2 cellular contexts compared by ENCODE assay signal in the genomic region with DNA sequence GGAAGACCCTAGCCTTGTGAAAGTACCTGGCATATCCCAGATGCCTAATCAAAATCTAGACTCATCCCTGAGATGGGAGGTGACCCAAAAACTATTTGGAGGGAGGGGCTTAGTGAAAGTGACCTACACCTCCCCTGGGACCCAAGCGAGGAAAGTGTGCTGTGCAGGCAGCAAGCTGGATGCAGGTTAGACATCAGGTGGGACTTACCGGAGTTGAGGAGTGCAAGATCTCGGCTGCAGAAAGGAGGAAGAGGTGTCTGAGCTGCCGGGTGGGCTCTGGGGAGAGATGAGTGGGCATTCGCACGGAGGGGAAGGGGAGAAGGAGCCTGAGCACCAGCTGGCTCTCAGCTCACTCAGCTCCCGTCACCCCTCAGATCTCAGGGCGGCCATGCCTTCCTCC.
TF ChIP-seq lines count a peak whose summit lies in the region.

No MANE protein-coding gene starts in this region.

TF ChIP-seq in HepG2, 621 proteins besides CTCF, POLR2A, EP300 and RAD21:
- TF ChIP-seq ZMYM3 (CRISPR knock-in tag; IDR thresholded peaks at IDR 0.05): peak; percentile 81
- TF ChIP-seq NR2F1 (CRISPR knock-in tag; IDR thresholded peaks at IDR 0.05): no peak

TF ChIP-seq in K562, 482 proteins besides CTCF, POLR2A, EP300 and RAD21:
- TF ChIP-seq ATF1 (CRISPR knock-in tag; IDR thresholded peaks at IDR 0.05): no peak
- TF ChIP-seq ATF1 (tag; IDR thresholded peaks at IDR 0.05): no peak
- TF ChIP-seq KDM1A (IDR thresholded peaks at IDR 0.05): peak; percentile 18 to 60; a peak in 1 of 4 replicates
- TF ChIP-seq ADNP (tag; IDR thresholded peaks at IDR 0.05): 0 out of 2 replicates have a peak, but pooled peaks have one; percentile 34
- no peak for TF ChIP-seq SIN3A (IDR thresholded peaks at IDR 0.05; ENCODE audit: borderline replicate concordance in 2 of 2, control insufficient read depth in 1 of 2, low read depth in 2 of 2, low read length in 2 of 2)
- TF ChIP-seq RCOR1 (IDR thresholded peaks at IDR 0.05; ENCODE audit: borderline replicate concordance in 1 of 2, low read depth in 2 of 2, low read length in 2 of 2): 0 out of 4 replicates have a peak, but pooled peaks of 1 of the 2 experiments have one; percentile 12
- TF ChIP-seq ZNF79 (CRISPR knock-in tag; IDR thresholded peaks at IDR 0.05; ENCODE audit: low read depth): no peak
- TF ChIP-seq, protein P1, sequence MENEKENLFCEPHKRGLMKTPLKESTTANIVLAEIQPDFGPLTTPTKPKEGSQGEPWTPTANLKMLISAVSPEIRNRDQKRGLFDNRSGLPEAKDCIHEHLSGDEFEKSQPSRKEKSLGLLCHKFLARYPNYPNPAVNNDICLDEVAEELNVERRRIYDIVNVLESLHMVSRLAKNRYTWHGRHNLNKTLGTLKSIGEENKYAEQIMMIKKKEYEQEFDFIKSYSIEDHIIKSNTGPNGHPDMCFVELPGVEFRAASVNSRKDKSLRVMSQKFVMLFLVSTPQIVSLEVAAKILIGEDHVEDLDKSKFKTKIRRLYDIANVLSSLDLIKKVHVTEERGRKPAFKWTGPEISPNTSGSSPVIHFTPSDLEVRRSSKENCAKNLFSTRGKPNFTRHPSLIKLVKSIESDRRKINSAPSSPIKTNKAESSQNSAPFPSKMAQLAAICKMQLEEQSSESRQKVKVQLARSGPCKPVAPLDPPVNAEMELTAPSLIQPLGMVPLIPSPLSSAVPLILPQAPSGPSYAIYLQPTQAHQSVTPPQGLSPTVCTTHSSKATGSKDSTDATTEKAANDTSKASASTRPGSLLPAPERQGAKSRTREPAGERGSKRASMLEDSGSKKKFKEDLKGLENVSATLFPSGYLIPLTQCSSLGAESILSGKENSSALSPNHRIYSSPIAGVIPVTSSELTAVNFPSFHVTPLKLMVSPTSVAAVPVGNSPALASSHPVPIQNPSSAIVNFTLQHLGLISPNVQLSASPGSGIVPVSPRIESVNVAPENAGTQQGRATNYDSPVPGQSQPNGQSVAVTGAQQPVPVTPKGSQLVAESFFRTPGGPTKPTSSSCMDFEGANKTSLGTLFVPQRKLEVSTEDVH (IDR thresholded peaks at IDR 0.05; ENCODE audit: low read depth, partially characterized antibody): no peak
- no peak for TF ChIP-seq ZNF316 (IDR thresholded peaks at IDR 0.05)
- peak; percentile 74 for TF ChIP-seq BCOR (IDR thresholded peaks at IDR 0.05)
- TF ChIP-seq LEF1 (IDR thresholded peaks at IDR 0.05): no peak
- TF ChIP-seq, protein P2, sequence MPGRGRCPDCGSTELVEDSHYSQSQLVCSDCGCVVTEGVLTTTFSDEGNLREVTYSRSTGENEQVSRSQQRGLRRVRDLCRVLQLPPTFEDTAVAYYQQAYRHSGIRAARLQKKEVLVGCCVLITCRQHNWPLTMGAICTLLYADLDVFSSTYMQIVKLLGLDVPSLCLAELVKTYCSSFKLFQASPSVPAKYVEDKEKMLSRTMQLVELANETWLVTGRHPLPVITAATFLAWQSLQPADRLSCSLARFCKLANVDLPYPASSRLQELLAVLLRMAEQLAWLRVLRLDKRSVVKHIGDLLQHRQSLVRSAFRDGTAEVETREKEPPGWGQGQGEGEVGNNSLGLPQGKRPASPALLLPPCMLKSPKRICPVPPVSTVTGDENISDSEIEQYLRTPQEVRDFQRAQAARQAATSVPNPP (IDR thresholded peaks at IDR 0.05; ENCODE audit: borderline replicate concordance, insufficient read depth, insufficient read length): no peak
- TF ChIP-seq RBM25 (IDR thresholded peaks at IDR 0.05; ENCODE audit: low read depth, low read length, severe bottlenecking): peak; percentile 54
- no peak for TF ChIP-seq ZNF41 (CRISPR knock-in tag; conservative IDR thresholded peaks at IDR 0.05)
- TF ChIP-seq U2AF1 (optimal IDR thresholded peaks at IDR 0.05; ENCODE audit: low read depth, low read length): no peak
- TF ChIP-seq, protein P3, sequence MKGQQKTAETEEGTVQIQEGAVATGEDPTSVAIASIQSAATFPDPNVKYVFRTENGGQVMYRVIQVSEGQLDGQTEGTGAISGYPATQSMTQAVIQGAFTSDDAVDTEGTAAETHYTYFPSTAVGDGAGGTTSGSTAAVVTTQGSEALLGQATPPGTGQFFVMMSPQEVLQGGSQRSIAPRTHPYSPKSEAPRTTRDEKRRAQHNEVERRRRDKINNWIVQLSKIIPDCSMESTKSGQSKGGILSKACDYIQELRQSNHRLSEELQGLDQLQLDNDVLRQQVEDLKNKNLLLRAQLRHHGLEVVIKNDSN (CRISPR knock-in tag; IDR thresholded peaks at IDR 0.05): no peak
